ENCODE assay signal across 9 cellular contexts in genomic region chr11:78138281-78138680, GRCh38. TPM values are rescaled to one million over a fixed set of nuclear protein-coding genes. Genes with fewer than 3 reads are reported as not detected.
DNase-seq lines count a peak whose midpoint lies in the region; ATAC-seq, FAIRE-seq and TF ChIP-seq lines count a peak whose summit lies in the region.
"Had no signal": no experiment of that assay in that cellular context is flagged by ENCODE, and none has a peak within 500 bp of the region (broad histone marks: within the 10 kb centered on the region; RNA-seq: fewer than 3 reads in every experiment).

No MANE protein-coding gene starts in this region.

- peak overlapping the region; percentile 99 for H3K9ac ChIP-seq in HCT116 (ENCODE audit: low read length)
- H3K9ac ChIP-seq in kidney (ENCODE audit: low read length in 2 of 2), result no peak overlapping the region

- peak overlapping the region; percentile 93 for H3K27ac Mint-ChIP-seq in activated naive CD8-positive, alpha-beta T cell

- TF ChIP-seq RAD21 in HCT116 (IDR thresholded peaks at IDR 0.05; ENCODE audit: low read depth), result no peak

- no peaks in the 10 kb centered on the region for H4K20me1 ChIP-seq in HCT116 (ENCODE audit: insufficient read depth)

- DNase-seq in A673 (ENCODE audit: low spot score) (peak; percentile 9), HCT116 (ENCODE audit: low read depth, low spot score) (no peak), kidney (no peak), UCSD-AML1 (lab: John Stamatoyannopoulos, UW; ENCODE audit: unreplicated experiment) (no peak), NCI-H2171 (lab: John Stamatoyannopoulos, UW) (no peak), sigmoid colon (no peak)
- DNase-seq in stimulated activated CD4-positive, alpha-beta T cell treated with anti-CD3 and anti-CD28 coated beads, Interleukin-2, amount 100 ng/mL, for 24 hours, result no peak

- TF ChIP-seq CTCF in A673 (conservative IDR thresholded peaks at IDR 0.05; ENCODE audit: low read depth, low read length) (no peak), HCT116 (IDR thresholded peaks at IDR 0.05 in 2 of 3, conservative IDR thresholded peaks at IDR 0.05 in 1 of 3; ENCODE audit: borderline replicate concordance in 1 of 3, insufficient read depth in 1 of 3, low read depth in 2 of 3, low read length in 2 of 3) (no peak), kidney (IDR thresholded peaks at IDR 0.05; ENCODE audit: borderline replicate concordance, extremely low read depth, insufficient read depth) (no peak), sigmoid colon (IDR thresholded peaks at IDR 0.05) (no peak)

- no peak for FAIRE-seq in kidney (lab: Jason Lieb, UNC)
- FAIRE-seq: islet of Langerhans had no signal

- no peaks in the 10 kb centered on the region for H3K9me3 ChIP-seq in A673 (ENCODE audit: low read depth, low read length, poor library complexity, severe bottlenecking)
- no peaks in the 10 kb centered on the region for H3K9me3 ChIP-seq in HCT116 (ENCODE audit: control insufficient read depth in 1 of 2, insufficient read depth in 1 of 2, low read depth in 1 of 2, low read length in 2 of 2)
- no peaks in the 10 kb centered on the region for H3K9me3 ChIP-seq in kidney (ENCODE audit: control insufficient read depth in 1 of 2, low read length in 2 of 2)
- H3K9me3 ChIP-seq in sigmoid colon, result no peaks in the 10 kb centered on the region

- WGBS in sigmoid colon, 2 donors, result 93 to 97% methylated on average over 4 of the region's 4 CpGs

- H3K9me3 Mint-ChIP-seq in activated naive CD8-positive, alpha-beta T cell (ENCODE audit: low read depth), result no peaks in the 10 kb centered on the region

- H3K27me3 ChIP-seq in A673 (replicated peaks; ENCODE audit: insufficient read depth, low read depth, low read length, poor library complexity) (no peaks in the 10 kb centered on the region), HCT116 (ENCODE audit: insufficient read depth, low read length) (no peaks in the 10 kb centered on the region), sigmoid colon (no peaks in the 10 kb centered on the region)

- TF ChIP-seq POLR2A in HCT116 (IDR thresholded peaks at IDR 0.05; ENCODE audit: borderline replicate concordance, extremely low read depth, insufficient read depth, insufficient read length) (no peak), sigmoid colon (IDR thresholded peaks at IDR 0.05) (no peak)

- H2AFZ ChIP-seq in HCT116 (ENCODE audit: low read depth, low read length, poor library complexity, severe bottlenecking), result no peak overlapping the region

- H3K4me3 Mint-ChIP-seq in activated naive CD8-positive, alpha-beta T cell, result peak overlapping the region; percentile 92

- no peaks in the 10 kb centered on the region for H3K27me3 Mint-ChIP-seq in activated naive CD8-positive, alpha-beta T cell

- peaks cover 42% of the 10 kb centered on the region for H3K4me1 Mint-ChIP-seq in activated naive CD8-positive, alpha-beta T cell (ENCODE audit: low read depth)

- peaks cover 51% of the 10 kb centered on the region for H3K79me2 ChIP-seq in HCT116 (ENCODE audit: insufficient read depth, low read length)

- CTCF ChIA-PET in A673 (lab: Charles Lee), result no interaction called here
- CTCF ChIA-PET in HCT116 (lab: Charles Lee), result interaction anchor here (1.7 kb wide), 1 partner anchor 10 kb away, joined by 4 read pairs; no protein-coding TSS in a partner anchor

- intact Hi-C loops in A673 (cut with micrococcal nuclease; ENCODE audit: unreplicated experiment) (loop anchor here (5.0 to 10.0 kb wide), 3 partner anchors 61 to 427 kb away; partner anchors contain the start of gene NDUFC2), HCT116 (cut with micrococcal nuclease) (no loop called here), kidney (cut with DNase I) (no loop called here), sigmoid colon (cut with DNase I) (loop anchor here (2.0 to 5.0 kb wide), 4 partner anchors 51 to 435 kb away; partner anchors contain the start of genes GAB2, KCTD21, NDUFC2 and USP35)

- no peaks in the 10 kb centered on the region for H3K9me2 ChIP-seq in HCT116 (ENCODE audit: insufficient read depth)

- H3K36me3 ChIP-seq in A673 (ENCODE audit: insufficient read depth, low read length, poor library complexity, severe bottlenecking), result peaks cover 3% of the 10 kb centered on the region
- peaks cover 2 to 10% of the 10 kb centered on the region in 2 experiments; a peak in 2 of 4 replicates for H3K36me3 ChIP-seq in HCT116 (ENCODE audit: control insufficient read depth in 1 of 2, insufficient read depth in 2 of 2, low read length in 2 of 2)
- H3K36me3 ChIP-seq in kidney (ENCODE audit: control insufficient read depth in 1 of 2, insufficient read depth in 2 of 2, low read length in 2 of 2), result no peaks in the 10 kb centered on the region
- H3K36me3 ChIP-seq in sigmoid colon, result no peaks in the 10 kb centered on the region

- peaks cover 16% of the 10 kb centered on the region for H3K36me3 Mint-ChIP-seq in activated naive CD8-positive, alpha-beta T cell

- TF ChIP-seq EP300 in sigmoid colon (IDR thresholded peaks at IDR 0.05), result no peak

- POLR2A ChIA-PET in A673 (lab: Charles Lee; ENCODE audit: low non-redundant PET), result no interaction called here
- POLR2A ChIA-PET in HCT116 (lab: Charles Lee), result no interaction called here

- H3K4me3 ChIP-seq in A673 (ENCODE audit: low read depth, low read length, poor library complexity, severe bottlenecking) (peak overlapping the region; percentile 64), HCT116 (replicated peaks in 1 of 2; ENCODE audit: low read depth in 1 of 2, low read length in 2 of 2) (peak overlapping the region; percentile 78 to 87), kidney (ENCODE audit: low read length in 2 of 2) (peak overlapping the region; percentile 70 to 95), sigmoid colon (no peak overlapping the region)

- no peak overlapping the region for H3K27ac ChIP-seq in A673 (ENCODE audit: low read depth, low read length, poor library complexity, severe bottlenecking)
- H3K27ac ChIP-seq in HCT116 (ENCODE audit: low read depth, low read length), result peak overlapping the region; percentile 85; the same call in 1 of the 2 replicates
- no peak overlapping the region for H3K27ac ChIP-seq in kidney (ENCODE audit: low read depth in 2 of 2, low read length in 2 of 2)
- H3K27ac ChIP-seq in sigmoid colon, result no peak overlapping the region

- H3K4me1 ChIP-seq in A673 (ENCODE audit: insufficient read depth, low read length, poor library complexity, severe bottlenecking) (no peaks in the 10 kb centered on the region), HCT116 (ENCODE audit: control insufficient read depth in 1 of 2, insufficient read depth in 2 of 2, low read length in 2 of 2) (peaks cover 0 to 24% of the 10 kb centered on the region in 2 experiments; a peak in 3 of 4 replicates), kidney (ENCODE audit: control insufficient read depth in 1 of 2, insufficient read depth in 1 of 2, low read depth in 1 of 2, low read length in 2 of 2) (peaks cover 4 to 6% of the 10 kb centered on the region in 2 donors), sigmoid colon (peaks cover 0 to 18% (median 16%) of the 10 kb centered on the region in 4 donors)

- no TSS peak for BruUV-seq in A673 (replicated peaks; lab: Mats Ljungman, UMichigan)
- BruUV-seq in HCT116 (replicated peaks; lab: Mats Ljungman, UMichigan), result no TSS peak

- peak overlapping the region; percentile 91 for H3K4me2 ChIP-seq in HCT116 (ENCODE audit: low read length)

- ATAC-seq in HCT116, result no peak

- RAD21 ChIA-PET in HCT116 (lab: Charles Lee; ENCODE audit: low non-redundant PET in 1 of 2, low total read pairs in 2 of 2, uncharacterized antibody in 2 of 2, unreplicated experiment in 2 of 2), result no interaction called here

TF ChIP-seq in HCT116, 20 proteins besides CTCF, POLR2A, EP300 and RAD21 (continues in another document):
- TF ChIP-seq EZH2phosphoT487 (IDR thresholded peaks at IDR 0.05; ENCODE audit: borderline replicate concordance) (no peak), ELF1 (IDR thresholded peaks at IDR 0.05; ENCODE audit: borderline replicate concordance, low read depth) (no peak), SRF (IDR thresholded peaks at IDR 0.05; ENCODE audit: low read depth) (no peak), POLR2AphosphoS5 (IDR thresholded peaks at IDR 0.05; ENCODE audit: low read depth, low read length) (no peak), SIN3A (IDR thresholded peaks at IDR 0.05; ENCODE audit: low read depth) (no peak), SP1 (IDR thresholded peaks at IDR 0.05; ENCODE audit: low read depth) (no peak), ZFX (IDR thresholded peaks at IDR 0.05) (no peak), YY1 (IDR thresholded peaks at IDR 0.05; ENCODE audit: extremely low read depth, insufficient replicate concordance, low read depth, low read length) (no peak), ZNF274 (IDR thresholded peaks at IDR 0.05; ENCODE audit: low read depth, low read length) (no peak), FOSL1 (IDR thresholded peaks at IDR 0.05; ENCODE audit: low read depth) (no peak)
- TF ChIP-seq, protein P1, sequence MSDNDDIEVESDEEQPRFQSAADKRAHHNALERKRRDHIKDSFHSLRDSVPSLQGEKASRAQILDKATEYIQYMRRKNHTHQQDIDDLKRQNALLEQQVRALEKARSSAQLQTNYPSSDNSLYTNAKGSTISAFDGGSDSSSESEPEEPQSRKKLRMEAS (IDR thresholded peaks at IDR 0.05), result no peak

RNA-seq across cellular contexts. Expression of gene ALG8, which starts 1.1 kb away (rescaled TPM):
- total RNA-seq in A673 (2021) (112 and 131 TPM in 2 replicates), HCT116 (2021; ENCODE audit: unreplicated experiment) (50.1 TPM), kidney (34.1 TPM), sigmoid colon (10 to 100 TPM; 15.6 to 26.4 (median 24.2) TPM)
- polyA plus RNA-seq in HCT116 (2012), result 18.9 and 24.7 TPM in 2 replicates
- polyA plus RNA-seq in kidney (ENCODE audit: insufficient read depth, low read depth, low replicate concordance) (49.7 TPM), sigmoid colon (10 to 100 TPM; 13.2 to 24.2 (median 15.0) TPM)

RNA-seq across cellular contexts. Expression of gene KCTD21, which starts 50.1 kb away (rescaled TPM):
- total RNA-seq in A673 (2021) (3.5 and 5.2 TPM in 2 replicates), HCT116 (2021; ENCODE audit: unreplicated experiment) (3.0 TPM), kidney (7.9 TPM), sigmoid colon (10 to 100 TPM in 2 of 4 donors, 1 to 10 TPM in 2; 5.4 to 18.8 (median 9.2) TPM)
- polyA plus RNA-seq in HCT116 (2012), result 2.8 and 4.0 TPM in 2 replicates
- polyA plus RNA-seq in kidney (ENCODE audit: insufficient read depth, low read depth, low replicate concordance) (6.0 TPM), sigmoid colon (1 to 10 TPM; 4.2 to 7.4 (median 4.5) TPM)

RNA-seq across cellular contexts. Expression of gene USP35, which starts 50.4 kb away (rescaled TPM):
- 4.8 and 6.7 TPM in 2 replicates for total RNA-seq in A673 (2021)
- total RNA-seq in HCT116 (2021; ENCODE audit: unreplicated experiment), result 6.0 TPM
- 3.3 and 3.7 TPM in 2 replicates for polyA plus RNA-seq in HCT116 (2012)
- 7.7 TPM for total RNA-seq in kidney
- 4.0 TPM for polyA plus RNA-seq in kidney (ENCODE audit: insufficient read depth, low read depth, low replicate concordance)
- 10 to 100 TPM in 2 of 4 donors, 1 to 10 TPM in 2; 6.7 to 23.3 (median 10.6) TPM for total RNA-seq in sigmoid colon
- 1 to 10 TPM; 1.2 to 6.5 (median 2.1) TPM for polyA plus RNA-seq in sigmoid colon

RNA-seq across cellular contexts. Expression of gene NDUFC2, which starts 58.6 kb away (rescaled TPM):
- 408 and 425 TPM in 2 replicates for total RNA-seq in A673 (2021)
- 225 TPM for total RNA-seq in HCT116 (2021; ENCODE audit: unreplicated experiment)
- polyA plus RNA-seq in HCT116 (2012), result 147 and 157 TPM in 2 replicates
- total RNA-seq in kidney, result 166 TPM
- polyA plus RNA-seq in kidney (ENCODE audit: insufficient read depth, low read depth, low replicate concordance), result 457 TPM
- 100 to 1,000 TPM in 2 of 4 donors, 10 to 100 TPM in 2; 55.9 to 109 (median 93.8) TPM for total RNA-seq in sigmoid colon
- polyA plus RNA-seq in sigmoid colon, result 100 to 1,000 TPM; 123 to 246 (median 131) TPM

Comparison
In these comparisons a context has a peak if more than half of its experiments do, and no peak if none do; other contexts are left out.
1. H3K4me3 ChIP-seq: peak in A673 (single experiment), HCT116 (2 of 2) and kidney (2 of 2); none in sigmoid colon (0 of 4).
2. intact Hi-C loops: an anchor here in A673 (5.0 to 10.0 kb wide) and sigmoid colon (2.0 to 5.0 kb wide); none called in HCT116 and kidney.